Comparison of ENCODE assay signal across 1 cellular context in genomic region chr16:88298882-88299745, GRCh38.
TF ChIP-seq lines count a peak whose summit lies in the region.

No MANE protein-coding gene starts in this region.

TF ChIP-seq in WTC11, 78 proteins besides CTCF, POLR2A, EP300 and RAD21 (continued from another document):
- TF ChIP-seq ZNF512 (CRISPR knock-in tag; IDR thresholded peaks at IDR 0.05; ENCODE audit: borderline replicate concordance), result no peak
- no peak for TF ChIP-seq CDX4 (CRISPR knock-in tag; IDR thresholded peaks at IDR 0.05; ENCODE audit: borderline replicate concordance)
- TF ChIP-seq EMX1 (CRISPR knock-in tag; IDR thresholded peaks at IDR 0.05), result no peak
- TF ChIP-seq ERG (CRISPR knock-in tag; IDR thresholded peaks at IDR 0.05), result no peak
- TF ChIP-seq JUN (CRISPR knock-in tag; IDR thresholded peaks at IDR 0.05), result no peak
- TF ChIP-seq ZNF281 (CRISPR knock-in tag; IDR thresholded peaks at IDR 0.05), result no peak
- TF ChIP-seq SMAD4 (CRISPR knock-in tag; IDR thresholded peaks at IDR 0.05), result no peak
